ENCODE assay signal across 8 cellular contexts in the genomic region with DNA sequence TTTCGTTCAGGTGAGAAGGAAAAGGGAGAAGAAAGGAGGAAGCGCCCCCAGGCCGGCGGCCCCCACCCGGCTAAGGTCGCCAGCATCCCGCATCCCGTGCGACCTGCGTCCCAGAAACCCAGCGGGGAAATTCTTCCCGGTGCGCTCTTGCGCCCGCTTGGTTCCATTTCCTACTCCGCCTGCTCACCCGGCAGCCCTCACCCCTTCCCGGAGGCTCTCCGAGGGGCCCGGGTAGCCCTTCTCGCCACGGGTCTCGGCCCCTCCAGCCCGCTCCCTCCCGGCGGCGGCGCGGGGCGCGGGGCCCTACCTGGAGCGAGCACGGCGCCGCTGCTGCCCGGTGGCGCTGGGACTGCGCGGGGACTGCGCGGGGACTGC. TPM values are rescaled to one million over a fixed set of nuclear protein-coding genes. Genes with fewer than 3 reads are reported as not detected.
DNase-seq lines count a peak whose midpoint lies in the region; ATAC-seq and TF ChIP-seq lines count a peak whose summit lies in the region.

Gene PRKCQ, minus strand, starts transcription at position 373 of the 375 bp plus-strand sequence. CDS start 65,141 bp downstream, outside the sequence.

- H3K27me3 ChIP-seq in SJSA1 (replicated peaks), result peaks cover 60% of the 10 kb centered on the region
- peaks cover 0 to 53% (median 9%) of the 10 kb centered on the region in 4 donors for H3K27me3 ChIP-seq in esophagus muscularis mucosa
- H3K27me3 ChIP-seq in neutrophil, result peaks cover 19% of the 10 kb centered on the region

- no peaks in the 10 kb centered on the region for H3K36me3 ChIP-seq in SJSA1
- H3K36me3 ChIP-seq in esophagus muscularis mucosa, result no peaks in the 10 kb centered on the region
- H3K36me3 ChIP-seq in neutrophil, result no peaks in the 10 kb centered on the region

- DNase-seq in SJSA1 (ENCODE audit: low read depth in 1 of 2, low spot score in 2 of 2), result peak in 1 of 2 experiments; percentile 15
- DNase-seq in esophagus muscularis mucosa (ENCODE audit: extremely low spot score), result no peak
- no peak for DNase-seq in stimulated activated CD4-positive, alpha-beta T cell treated with anti-CD3 and anti-CD28 coated beads, Interleukin-12 subunit alpha, Interleukin-12 subunit beta, amount 100 ng/mL, for 4 hours
- DNase-seq in NK-92 (lab: John Stamatoyannopoulos, UW; ENCODE audit: unreplicated experiment), result no peak
- DNase-seq in GM10266 (ENCODE audit: extremely low spot score), result no peak

- H3K27ac ChIP-seq in SJSA1, result no peak within 1 kb of the TSS
- H3K27ac ChIP-seq in esophagus muscularis mucosa (replicated peaks in 1 of 4), result peak within 1 kb of the TSS in 3 of 4 donors; percentile 10 to 62 (median 53)
- no peak within 1 kb of the TSS for H3K27ac ChIP-seq in neutrophil

- TF ChIP-seq POLR2A in esophagus muscularis mucosa (IDR thresholded peaks at IDR 0.05; ENCODE audit: low read depth), result no peak

- 2% methylated on average over 18 of the region's 41 CpGs for whole genome bisulfite sequencing in esophagus muscularis mucosa

- intact Hi-C loops in esophagus muscularis mucosa (cut with DNase I), result no loop called here

- H3K4me1 ChIP-seq in SJSA1 (replicated peaks) (peaks cover 9% of the 10 kb centered on the region), esophagus muscularis mucosa (peaks cover 0 to 14% (median 12%) of the 10 kb centered on the region in 4 donors), neutrophil (ENCODE audit: control insufficient read depth in 1 of 2, insufficient read depth in 1 of 2, low read depth in 1 of 2, low read length in 1 of 2) (peaks cover 22 to 42% of the 10 kb centered on the region in 2 experiments)

- TF ChIP-seq EP300 in esophagus muscularis mucosa (IDR thresholded peaks at IDR 0.05), result no peak

- ATAC-seq in GM18498 (IDR thresholded peaks at IDR 0.05; ENCODE audit: unreplicated experiment), result peak; percentile 16
- peak; percentile 12 for ATAC-seq in HG02571 (IDR thresholded peaks at IDR 0.05; ENCODE audit: unreplicated experiment)

- H3K9me3 ChIP-seq in SJSA1 (replicated peaks), result no peaks in the 10 kb centered on the region; the same call in 1 of the 2 replicates
- no peaks in the 10 kb centered on the region for H3K9me3 ChIP-seq in esophagus muscularis mucosa
- H3K9me3 ChIP-seq in neutrophil, result no peaks in the 10 kb centered on the region

- TF ChIP-seq CTCF in esophagus muscularis mucosa (IDR thresholded peaks at IDR 0.05) (no peak), neutrophil (IDR thresholded peaks at IDR 0.05) (no peak), GM10266 (IDR thresholded peaks at IDR 0.05; ENCODE audit: control insufficient read depth, insufficient read depth, low read depth, missing control alignments) (no peak)

- peak within 1 kb of the TSS; percentile 49 for H3K4me3 ChIP-seq in SJSA1
- H3K4me3 ChIP-seq in esophagus muscularis mucosa, result peak within 1 kb of the TSS; percentile 61 to 80 (median 61)
- H3K4me3 ChIP-seq in neutrophil (ENCODE audit: low read depth in 1 of 2, low read length in 1 of 2), result peak within 1 kb of the TSS; percentile 63 to 80

RNA-seq across cellular contexts. Expression of gene PRKCQ, which starts in this region (rescaled TPM):
- not detected in 2 replicates for total RNA-seq in SJSA1 (2014; rRNA removed; shearing (Covaris generic))
- 1 to 10 TPM; 4.6 to 9.4 (median 6.8) TPM for total RNA-seq in esophagus muscularis mucosa

Comparison
In these comparisons a context has a peak if more than half of its experiments do, and no peak if none do; other contexts are left out.
1. H3K27ac ChIP-seq: peak in esophagus muscularis mucosa (3 of 4); none in SJSA1 (single experiment) and neutrophil (single experiment).
2. Peak in every context shown above with its lines, with median percentiles within 50 percentile points of each other: H3K4me3 ChIP-seq.